In genomic region chr7:11831383-11831726, GRCh38 we compare ENCODE assay signal across 8 cellular contexts. TPM values are rescaled to one million over a fixed set of nuclear protein-coding genes. Genes with fewer than 3 reads are reported as not detected.
DNase-seq lines count a peak whose midpoint lies in the region; ATAC-seq and TF ChIP-seq lines count a peak whose summit lies in the region.

No MANE protein-coding gene starts in this region.

- peak overlapping the region; percentile 15 for H3K4me3 Mint-ChIP-seq in activated CD4-positive, alpha-beta T cell treated with anti-CD3 and anti-CD28 coated beads for 36 hours

- H3K27me3 ChIP-seq in adipocyte (replicated peaks; ENCODE audit: control insufficient read depth, insufficient read depth, low read length) = no peaks in the 10 kb centered on the region
- no peaks in the 10 kb centered on the region for H3K27me3 ChIP-seq in tibial nerve

- H3K4me3 ChIP-seq in adipocyte (ENCODE audit: low read length) (peak overlapping the region; percentile 86), tibial nerve (peak overlapping the region; percentile 43 to 74 (median 58))

- POLR2A ChIA-PET in activated CD4-positive, alpha-beta T cell treated with anti-CD3 and anti-CD28 coated beads for 36 hours (lab: Charles Lee) = no interaction called here

- no peak overlapping the region for H3K27ac Mint-ChIP-seq in activated CD4-positive, alpha-beta T cell treated with anti-CD3 and anti-CD28 coated beads for 36 hours

- DNase-seq in activated CD4-positive, alpha-beta T cell treated with anti-CD3 and anti-CD28 coated beads for 36 hours = no peak
- DNase-seq in activated CD4-positive, alpha-beta T cell treated with anti-CD3 and anti-CD28 coated beads for 48 hours = no peak
- peak; percentile 17 for DNase-seq in adipocyte (ENCODE audit: low read depth)
- no peak for DNase-seq in left colon
- DNase-seq in tibial nerve (ENCODE audit: low spot score in 2 of 2) = no peak
- no peak for DNase-seq in stimulated activated CD4-positive, alpha-beta T cell treated with anti-CD3 and anti-CD28 coated beads, Interleukin-1b, Interleukin-23, amount 100 ng/mL, for 48 hours
- no peak for DNase-seq in COLO668 (lab: John Stamatoyannopoulos, UW; ENCODE audit: unreplicated experiment)

- intact Hi-C loops in activated CD4-positive, alpha-beta T cell treated with anti-CD3 and anti-CD28 coated beads for 36 hours (cut with DNase I, micrococcal nuclease) = loop anchor here (5.0 kb wide), 1 partner anchor 491 kb away; no protein-coding TSS in a partner anchor
- intact Hi-C loops in left colon (cut with DNase I, micrococcal nuclease) = no loop called here

- no peak for TF ChIP-seq EP300 in tibial nerve (IDR thresholded peaks at IDR 0.05)

- H3K9me3 Mint-ChIP-seq in activated CD4-positive, alpha-beta T cell treated with anti-CD3 and anti-CD28 coated beads for 36 hours (ENCODE audit: low read depth) = no peaks in the 10 kb centered on the region

- H3K4me1 Mint-ChIP-seq in activated CD4-positive, alpha-beta T cell treated with anti-CD3 and anti-CD28 coated beads for 36 hours = peaks cover 13% of the 10 kb centered on the region

- peaks cover 4% of the 10 kb centered on the region for H3K4me1 ChIP-seq in adipocyte (ENCODE audit: control insufficient read depth, insufficient read depth, low read length)
- H3K4me1 ChIP-seq in tibial nerve = peaks cover 0 to 24% (median 0%) of the 10 kb centered on the region in 4 donors

- H3K27me3 Mint-ChIP-seq in activated CD4-positive, alpha-beta T cell treated with anti-CD3 and anti-CD28 coated beads for 36 hours = peaks cover 41% of the 10 kb centered on the region

- no peak for TF ChIP-seq POLR2A in tibial nerve (IDR thresholded peaks at IDR 0.05)

- no peak for TF ChIP-seq CTCF in tibial nerve (IDR thresholded peaks at IDR 0.05)

- H3K27ac ChIP-seq in tibial nerve = peak overlapping the region; percentile 41 to 88 (median 75)

- CTCF ChIA-PET in activated CD4-positive, alpha-beta T cell treated with anti-CD3 and anti-CD28 coated beads for 36 hours (lab: Charles Lee) = interaction anchor here (0.6 kb wide), 1 partner anchor 10 kb away, joined by 3 read pairs; no protein-coding TSS in a partner anchor

- H3K36me3 ChIP-seq in adipocyte (ENCODE audit: control insufficient read depth, insufficient read depth, low read length, severe bottlenecking) (no peaks in the 10 kb centered on the region), tibial nerve (no peaks in the 10 kb centered on the region)

- no peak for ATAC-seq in activated CD4-positive, alpha-beta T cell treated with anti-CD3 and anti-CD28 coated beads for 36 hours
- peak; percentile 32 for ATAC-seq in left colon
- no peak for ATAC-seq in GM19351 (IDR thresholded peaks at IDR 0.05; ENCODE audit: unreplicated experiment)

- H3K36me3 Mint-ChIP-seq in activated CD4-positive, alpha-beta T cell treated with anti-CD3 and anti-CD28 coated beads for 36 hours (ENCODE audit: low read depth) = no peaks in the 10 kb centered on the region

- 0 to 2% methylated on average over 5 of the region's 5 CpGs for WGBS in tibial nerve, 2 donors

- peak overlapping the region; percentile 47 for H3K9ac ChIP-seq in adipocyte (ENCODE audit: low read length)

- H3K9me3 ChIP-seq in adipocyte (ENCODE audit: control insufficient read depth, low read length) (no peaks in the 10 kb centered on the region), tibial nerve (peaks cover 0 to 3% (median 0%) of the 10 kb centered on the region in 4 donors)

RNA-seq across cellular contexts. Expression of gene THSD7A, which starts 0.6 kb away (rescaled TPM):
- not detected for total RNA-seq in activated CD4-positive, alpha-beta T cell treated with anti-CD3 and anti-CD28 coated beads for 36 hours
- total RNA-seq in left colon (1 to 10 TPM; 1.6 to 1.7 TPM), tibial nerve (10 to 100 TPM; 11.4 to 24.7 (median 15.2) TPM)

Comparison
In these comparisons a context has a peak if more than half of its experiments do, and no peak if none do; other contexts are left out.
1. RNA of gene THSD7A, which starts 0.6 kb away (total RNA-seq): 11.4 to 24.7 TPM in tibial nerve; 1.6 to 1.7 TPM in left colon and not detected in activated CD4-positive, alpha-beta T cell treated with anti-CD3 and anti-CD28 coated beads for 36 hours; every median in the first group is over 4 times any median in the second.
2. intact Hi-C loops: an anchor here in activated CD4-positive, alpha-beta T cell treated with anti-CD3 and anti-CD28 coated beads for 36 hours (5.0 kb wide); none called in left colon.